17 cellular contexts compared by ENCODE assay signal in genomic region chr16:83704656-83705055, GRCh38.
DNase-seq lines count a peak whose midpoint lies in the region; ATAC-seq and TF ChIP-seq lines count a peak whose summit lies in the region.
"Had no signal": no experiment of that assay in that cellular context is flagged by ENCODE, and none has a peak within 500 bp of the region (broad histone marks: within the 10 kb centered on the region; RNA-seq: fewer than 3 reads in every experiment).

No MANE protein-coding gene starts in this region.

- H3K4me1 Mint-ChIP-seq in activated T-cell treated with anti-CD3 and anti-CD28 coated beads, Interleukin-2, amount 50 U/mL, for 72 hours (ENCODE audit: low read depth): peaks cover 4% of the 10 kb centered on the region
- H3K4me1 Mint-ChIP-seq: CD4-positive, CD25-positive, alpha-beta regulatory T cell; GM23338; H9 had no signal

- no peaks in the 10 kb centered on the region for H3K4me1 ChIP-seq in heart right ventricle
- H3K4me1 ChIP-seq: A549; BLaER1 treated with 17β-estradiol and CSF1 and Interleukin-3, amounts not matched to agents 10 nM and 100 nM had no signal

- H3K4me3 ChIP-seq in epithelial cell of proximal tubule (ENCODE audit: low read depth, low read length) (no peak overlapping the region), heart right ventricle (no peak overlapping the region)
- H3K4me3 ChIP-seq: A549; BLaER1 treated with 17β-estradiol and CSF1 and Interleukin-3, amounts not matched to agents 10 nM and 100 nM; GM23338; K562 had no signal

- no peak overlapping the region for H3K27ac ChIP-seq in heart right ventricle
- H3K27ac ChIP-seq: A549; BLaER1 treated with 17β-estradiol and CSF1 and Interleukin-3, amounts not matched to agents 10 nM and 100 nM; HL-60 had no signal

- DNase-seq in EL: peak; percentile 32
- DNase-seq in epithelial cell of proximal tubule (ENCODE audit: low read depth): peak; percentile 81
- peak; percentile 76 for DNase-seq in kidney tubule cell (ENCODE audit: low spot score)
- no peak for DNase-seq in activated T-cell treated with anti-CD3 and anti-CD28 coated beads, Interleukin-2, amount 50 U/mL, for 72 hours
- no peak for DNase-seq in cerebellum (ENCODE audit: low spot score)
- DNase-seq in NCI-H1417 treated with DMSO at 0.1 percent for 48 hours (lab: John Stamatoyannopoulos, UW): no peak
- no peak for DNase-seq in heart right ventricle
- DNase-seq: AML-193; Calu3; CD4-positive, CD25-positive, alpha-beta regulatory T cell; DMS 273 treated with DMSO at 0.1 percent for 48 hours; H9 had no signal

- intact Hi-C loops in heart right ventricle (cut with DNase I): no loop called here

- ATAC-seq in activated T-cell treated with anti-CD3 and anti-CD28 coated beads, Interleukin-2, amount 50 U/mL, for 72 hours (replicated peaks in 1 of 2): no peak
- no peak for ATAC-seq in heart right ventricle
- ATAC-seq: A549, GM23338, K562 had no signal

- no peaks in the 10 kb centered on the region for H3K27me3 ChIP-seq in heart right ventricle
- H3K27me3 ChIP-seq: BLaER1 treated with 17β-estradiol and CSF1 and Interleukin-3, amounts not matched to agents 10 nM and 100 nM had no signal

- no peaks in the 10 kb centered on the region for H3K9me3 ChIP-seq in heart right ventricle
- H3K9me3 ChIP-seq: A549; BLaER1 treated with 17β-estradiol and CSF1 and Interleukin-3, amounts not matched to agents 10 nM and 100 nM had no signal

- no peak overlapping the region for H3K4me3 Mint-ChIP-seq in activated T-cell treated with anti-CD3 and anti-CD28 coated beads, Interleukin-2, amount 50 U/mL, for 72 hours
- H3K4me3 Mint-ChIP-seq: CD4-positive, CD25-positive, alpha-beta regulatory T cell; GM23338; H9 had no signal

- H3K36me3 ChIP-seq in heart right ventricle: no peaks in the 10 kb centered on the region
- H3K36me3 ChIP-seq: BLaER1 treated with 17β-estradiol and CSF1 and Interleukin-3, amounts not matched to agents 10 nM and 100 nM had no signal

- H3K27ac Mint-ChIP-seq in activated T-cell treated with anti-CD3 and anti-CD28 coated beads, Interleukin-2, amount 50 U/mL, for 72 hours: no peak overlapping the region
- H3K27ac Mint-ChIP-seq: CD4-positive, CD25-positive, alpha-beta regulatory T cell; GM23338; H9 had no signal

- peaks cover 0 to 1% of the 10 kb centered on the region in 2 donors for H3K36me3 Mint-ChIP-seq in activated T-cell treated with anti-CD3 and anti-CD28 coated beads, Interleukin-2, amount 50 U/mL, for 72 hours (ENCODE audit: insufficient read depth in 2 of 2)
- H3K36me3 Mint-ChIP-seq: CD4-positive, CD25-positive, alpha-beta regulatory T cell had no signal

- TF ChIP-seq CTCF in epithelial cell of proximal tubule (conservative IDR thresholded peaks at IDR 0.05; ENCODE audit: low read depth, low read length) (no peak), heart right ventricle (IDR thresholded peaks at IDR 0.05) (no peak)

- H3K9me3 Mint-ChIP-seq in activated T-cell treated with anti-CD3 and anti-CD28 coated beads, Interleukin-2, amount 50 U/mL, for 72 hours: peaks cover 0 to 2% of the 10 kb centered on the region in 2 donors
- H3K9me3 Mint-ChIP-seq: GM23338, H9 had no signal

- H3K27me3 Mint-ChIP-seq in activated T-cell treated with anti-CD3 and anti-CD28 coated beads, Interleukin-2, amount 50 U/mL, for 72 hours (ENCODE audit: low read depth): no peaks in the 10 kb centered on the region
- H3K27me3 Mint-ChIP-seq: CD4-positive, CD25-positive, alpha-beta regulatory T cell had no signal

Comparison
In these comparisons a context has a peak if more than half of its experiments do, and no peak if none do; other contexts are left out.
1. DNase-seq: peak in EL (single experiment), epithelial cell of proximal tubule (single experiment) and kidney tubule cell (single experiment); none in activated T-cell treated with anti-CD3 and anti-CD28 coated beads, Interleukin-2, amount 50 U/mL, for 72 hours (0 of 2), cerebellum (single experiment), NCI-H1417 treated with DMSO at 0.1 percent for 48 hours (single experiment) and heart right ventricle (0 of 2).